ENCODE assay signal across 15 cellular contexts in genomic region chr20:34344256-34344637, GRCh38. TPM values are rescaled to one million over a fixed set of nuclear protein-coding genes. Genes with fewer than 3 reads are reported as not detected.
A peak's percentile ranks its signal among the peaks of the same experiment; 100 is the strongest.
DNase-seq lines count a peak whose midpoint lies in the region; ATAC-seq and TF ChIP-seq lines count a peak whose summit lies in the region.
"Had no signal": no experiment of that assay in that cellular context is flagged by ENCODE, and none has a peak within 500 bp of the region (broad histone marks: within the 10 kb centered on the region; RNA-seq: fewer than 3 reads in every experiment).

No MANE protein-coding gene starts in this region.

- H3K4me3 ChIP-seq in Caco-2 (ENCODE audit: low read depth, low read length) = no peak overlapping the region
- H3K4me3 ChIP-seq: A549, HAP-1 had no signal

- TF ChIP-seq CTCF in Caco-2 (IDR thresholded peaks at IDR 0.05; ENCODE audit: insufficient read depth in 1 of 2, low read depth in 1 of 2, low read length in 1 of 2, severe bottlenecking in 1 of 2, unreplicated experiment in 1 of 2) = no peak

- H3K36me3 ChIP-seq in Caco-2 (ENCODE audit: control insufficient read depth, insufficient read depth, low read length) = no peaks in the 10 kb centered on the region
- H3K36me3 ChIP-seq: HAP-1 had no signal

- H3K36me3 Mint-ChIP-seq in Caco-2 (ENCODE audit: insufficient read depth, unreplicated experiment) = no peaks in the 10 kb centered on the region
- no peaks in the 10 kb centered on the region for H3K36me3 Mint-ChIP-seq in central memory CD8-positive, alpha-beta T cell (ENCODE audit: insufficient read depth)
- no peaks in the 10 kb centered on the region for H3K36me3 Mint-ChIP-seq in stimulated activated memory B cell treated with anti-CD40 and anti-IgM and Interleukin-4, amounts not matched to agents 10 μg/mL and 1 μg/mL and 100 μg/mL, for 72 hours

- H3K27me3 ChIP-seq in Caco-2 (replicated peaks; ENCODE audit: control insufficient read depth, insufficient read depth, low read length) = no peaks in the 10 kb centered on the region

- no peak for ATAC-seq in central memory CD8-positive, alpha-beta T cell (replicated peaks; ENCODE audit: extremely low read depth, poor library complexity, severe bottlenecking)
- peak; percentile 45 for ATAC-seq in left colon
- ATAC-seq in stimulated activated memory B cell treated with anti-CD40 and anti-IgM and Interleukin-4, amounts not matched to agents 10 μg/mL and 1 μg/mL and 100 μg/mL, for 72 hours = no peak
- ATAC-seq: A549 had no signal

- H3K9me3 ChIP-seq in Caco-2 = no peaks in the 10 kb centered on the region
- H3K9me3 ChIP-seq: A549, HAP-1 had no signal

- peaks cover 36% of the 10 kb centered on the region for H3K4me1 ChIP-seq in Caco-2
- H3K4me1 ChIP-seq: HAP-1 had no signal

- intact Hi-C loops in Caco-2 (cut with micrococcal nuclease; ENCODE audit: unreplicated experiment) (no loop called here), left colon (cut with DNase I, micrococcal nuclease) (no loop called here)

- peaks cover 18% of the 10 kb centered on the region for H3K4me1 Mint-ChIP-seq in Caco-2 (ENCODE audit: low read depth, unreplicated experiment)
- H3K4me1 Mint-ChIP-seq in central memory CD8-positive, alpha-beta T cell = peaks cover 12% of the 10 kb centered on the region
- H3K4me1 Mint-ChIP-seq in stimulated activated memory B cell treated with anti-CD40 and anti-IgM and Interleukin-4, amounts not matched to agents 10 μg/mL and 1 μg/mL and 100 μg/mL, for 72 hours = peaks cover 10% of the 10 kb centered on the region

- peak overlapping the region; percentile 14 for H3K4me3 Mint-ChIP-seq in Caco-2 (ENCODE audit: unreplicated experiment)
- no peak overlapping the region for H3K4me3 Mint-ChIP-seq in central memory CD8-positive, alpha-beta T cell
- H3K4me3 Mint-ChIP-seq in stimulated activated memory B cell treated with anti-CD40 and anti-IgM and Interleukin-4, amounts not matched to agents 10 μg/mL and 1 μg/mL and 100 μg/mL, for 72 hours = no peak overlapping the region
- H3K4me3 Mint-ChIP-seq: CD4-positive, alpha-beta T cell had no signal

- DNase-seq in Caco-2 (no peak), left colon (no peak), HEK293T (ENCODE audit: extremely low spot score) (no peak), SHP77 treated with DMSO at 0.1 percent for 48 hours (lab: John Stamatoyannopoulos, UW) (no peak)
- DNase-seq in central memory CD8-positive, alpha-beta T cell (ENCODE audit: low spot score in 2 of 2) = no peak
- no peak for DNase-seq in stimulated activated naive CD4-positive, alpha-beta T cell (lab: John Stamatoyannopoulos, UW)
- DNase-seq in activated CD4-positive, alpha-beta T cell treated with anti-CD3 and anti-CD28 coated beads, Interleukin-2, amount 50 U/mL, for 1 hour = no peak
- DNase-seq: AML-193; Calu3; CD4-positive, alpha-beta T cell; DMS79 treated with DMSO at 0.1 percent for 48 hours; GF-D8 had no signal

- CTCF ChIA-PET in Caco-2 (lab: Charles Lee) (interaction anchor here (0.5 to 3.4 kb wide), 5 partner anchors 19 to 211 kb away, joined by 3 to 21 read pairs (median 4); partner anchors contain the start of gene ITCH), HEK293T (lab: Yijun Ruan, JAX) (interaction anchor here (0.7 kb wide), 1 partner anchor 61 kb away, joined by 3 read pairs; no protein-coding TSS in a partner anchor)

- no peaks in the 10 kb centered on the region for H3K27me3 Mint-ChIP-seq in Caco-2 (ENCODE audit: insufficient read depth, unreplicated experiment)
- no peaks in the 10 kb centered on the region for H3K27me3 Mint-ChIP-seq in central memory CD8-positive, alpha-beta T cell
- H3K27me3 Mint-ChIP-seq in stimulated activated memory B cell treated with anti-CD40 and anti-IgM and Interleukin-4, amounts not matched to agents 10 μg/mL and 1 μg/mL and 100 μg/mL, for 72 hours = no peaks in the 10 kb centered on the region
- H3K27me3 Mint-ChIP-seq: CD4-positive, alpha-beta T cell had no signal

- H3K9me3 Mint-ChIP-seq in Caco-2 (ENCODE audit: unreplicated experiment) = no peaks in the 10 kb centered on the region
- H3K9me3 Mint-ChIP-seq in central memory CD8-positive, alpha-beta T cell = no peaks in the 10 kb centered on the region
- no peaks in the 10 kb centered on the region for H3K9me3 Mint-ChIP-seq in stimulated activated memory B cell treated with anti-CD40 and anti-IgM and Interleukin-4, amounts not matched to agents 10 μg/mL and 1 μg/mL and 100 μg/mL, for 72 hours
- H3K9me3 Mint-ChIP-seq: CD4-positive, alpha-beta T cell had no signal

- no TSS peak for BruUV-seq in Caco-2 (replicated peaks; lab: Mats Ljungman, UMichigan)

- POLR2A ChIA-PET in Caco-2 (lab: Charles Lee) (interaction anchor here (0.8 to 1.3 kb wide), 2 partner anchors 9 to 19 kb away, joined by 3 to 13 read pairs; partner anchors contain the start of gene ITCH), HEK293T (lab: Yijun Ruan, JAX) (no interaction called here)

- peak overlapping the region; percentile 76 for H3K27ac Mint-ChIP-seq in Caco-2 (ENCODE audit: unreplicated experiment)
- H3K27ac Mint-ChIP-seq in central memory CD8-positive, alpha-beta T cell (ENCODE audit: low read depth) = peak overlapping the region; percentile 75
- peak overlapping the region; percentile 18 for H3K27ac Mint-ChIP-seq in stimulated activated memory B cell treated with anti-CD40 and anti-IgM and Interleukin-4, amounts not matched to agents 10 μg/mL and 1 μg/mL and 100 μg/mL, for 72 hours
- H3K27ac Mint-ChIP-seq: CD4-positive, alpha-beta T cell had no signal

TF ChIP-seq in HEK293T, 16 proteins besides CTCF, POLR2A, EP300 and RAD21:
- TF ChIP-seq FOXK2 (IDR thresholded peaks at IDR 0.05) (no peak), FOXA1 (IDR thresholded peaks at IDR 0.05) (no peak), L3MBTL2 (conservative IDR thresholded peaks at IDR 0.05) (no peak), TARDBP (IDR thresholded peaks at IDR 0.05) (no peak), ARNT (IDR thresholded peaks at IDR 0.05) (no peak), SUZ12 (IDR thresholded peaks at IDR 0.05) (no peak), PKNOX1 (IDR thresholded peaks at IDR 0.05) (no peak), CTBP1 (IDR thresholded peaks at IDR 0.05; ENCODE audit: borderline replicate concordance) (no peak), NFRKB (IDR thresholded peaks at IDR 0.05) (no peak), BHLHE40 (IDR thresholded peaks at IDR 0.05; ENCODE audit: borderline replicate concordance) (no peak), HDGF (IDR thresholded peaks at IDR 0.05; ENCODE audit: borderline replicate concordance) (no peak), LEF1 (IDR thresholded peaks at IDR 0.05; ENCODE audit: borderline replicate concordance) (no peak), ZNF384 (IDR thresholded peaks at IDR 0.05) (no peak), SP1 (IDR thresholded peaks at IDR 0.05) (no peak), FOXM1 (IDR thresholded peaks at IDR 0.05; ENCODE audit: borderline replicate concordance) (no peak)
TF ChIP-seq in HEK293T: peak in this region for 0.

RNA-seq across cellular contexts. Expression of gene ITCH, which starts 18.8 kb away (rescaled TPM):
- total RNA-seq in Caco-2 (2022) (135 and 138 TPM in 2 replicates), left colon (10 to 100 TPM; 69.6 to 78.3 TPM)

RNA-seq across cellular contexts. Expression of gene AHCY, which starts 41.1 kb away (rescaled TPM):
- 665 and 691 TPM in 2 replicates for total RNA-seq in Caco-2 (2022)
- 10 to 100 TPM; 72.9 to 73.9 TPM for total RNA-seq in left colon

Comparison
In these comparisons a context has a peak if more than half of its experiments do, and no peak if none do; other contexts are left out.
1. H3K27ac Mint-ChIP-seq: peak in every context shown above with its lines; median percentile 76 in Caco-2; 75 in central memory CD8-positive, alpha-beta T cell; 18 in stimulated activated memory B cell treated with anti-CD40 and anti-IgM and Interleukin-4, amounts not matched to agents 10 μg/mL and 1 μg/mL and 100 μg/mL, for 72 hours.